ENCODE assay signal across 32 cellular contexts in genomic region chr1:201186212-201186611, GRCh38. TPM values are rescaled to one million over a fixed set of nuclear protein-coding genes. Genes with fewer than 3 reads are reported as not detected.
"Had no signal": no experiment of that assay in that cellular context is flagged by ENCODE, and none has a peak within 500 bp of the region (broad histone marks: within the 10 kb centered on the region; RNA-seq: fewer than 3 reads in every experiment).

No MANE protein-coding gene starts in this region.

- H3K4me1 Mint-ChIP-seq: activated CD4-positive, alpha-beta T cell treated with anti-CD3 and anti-CD28 coated beads, Interleukin-2, amount 10 ng/mL, durations not matched to agents 24 days and 14 days; activated naive CD4-positive, alpha-beta T cell treated with anti-CD3 and anti-CD28 coated beads, Interleukin-2, amount 10 ng/mL, durations not matched to agents 7 days and 5 days; activated naive CD8-positive, alpha-beta T cell treated with anti-CD3 and anti-CD28 coated beads, Interleukin-2, amount 10 ng/mL, durations not matched to agents 7 days and 5 days; immature natural killer cell; naive thymus-derived CD8-positive, alpha-beta T cell had no signal

- H3K36me3 ChIP-seq: ascending aorta, cardiac muscle cell, gastroesophageal sphincter, spleen, transverse colon had no signal

- H3K4me1 ChIP-seq: ascending aorta, gastroesophageal sphincter, spleen had no signal

- H3K27ac ChIP-seq: ascending aorta, cardiac muscle cell, coronary artery, dorsolateral prefrontal cortex, gastroesophageal sphincter, spleen, testis, transverse colon had no signal

- ATAC-seq: gastroesophageal sphincter; left colon; naive thymus-derived CD8-positive, alpha-beta T cell; right cardiac atrium; T-helper 17 cell had no signal

- H3K9me3 Mint-ChIP-seq: activated CD4-positive, alpha-beta memory T cell treated with anti-CD3 and anti-CD28 coated beads for 36 hours; activated CD4-positive, alpha-beta T cell treated with anti-CD3 and anti-CD28 coated beads, Interleukin-2, amount 10 ng/mL, durations not matched to agents 24 days and 14 days; activated naive CD4-positive, alpha-beta T cell treated with anti-CD3 and anti-CD28 coated beads, Interleukin-2, amount 10 ng/mL, durations not matched to agents 7 days and 5 days; activated naive CD8-positive, alpha-beta T cell treated with anti-CD3 and anti-CD28 coated beads, Interleukin-2, amount 10 ng/mL, durations not matched to agents 7 days and 5 days; activated T-helper 1 cell treated with anti-CD3 and anti-CD28 coated beads, Interleukin-12 subunit alpha, Interleukin-12 subunit beta, Interleukin-2, Interleukin-4 antibody, amounts not matched to agents 30 ng/mL and 10 ng/mL and 1 ng/mL, durations not matched to agents 14 hours and 24 hours and 36 hours; mesothelial cell of epicardium; naive thymus-derived CD8-positive, alpha-beta T cell had no signal

- H3K4me3 ChIP-seq: ascending aorta, cardiac muscle cell, coronary artery, dorsolateral prefrontal cortex, gastroesophageal sphincter, spleen, testis, transverse colon had no signal

- H3K36me3 Mint-ChIP-seq: activated CD4-positive, alpha-beta memory T cell treated with anti-CD3 and anti-CD28 coated beads for 36 hours; activated naive CD4-positive, alpha-beta T cell treated with anti-CD3 and anti-CD28 coated beads, Interleukin-2, amount 10 ng/mL, durations not matched to agents 7 days and 5 days; activated naive CD8-positive, alpha-beta T cell treated with anti-CD3 and anti-CD28 coated beads, Interleukin-2, amount 10 ng/mL, durations not matched to agents 7 days and 5 days; brain; immature natural killer cell; mesothelial cell of epicardium; naive thymus-derived CD8-positive, alpha-beta T cell had no signal

- H3K4me3 Mint-ChIP-seq: activated CD4-positive, alpha-beta memory T cell treated with anti-CD3 and anti-CD28 coated beads for 36 hours; activated CD4-positive, alpha-beta T cell treated with anti-CD3 and anti-CD28 coated beads, Interleukin-2, amount 10 ng/mL, durations not matched to agents 24 days and 14 days; activated naive CD4-positive, alpha-beta T cell treated with anti-CD3 and anti-CD28 coated beads, Interleukin-2, amount 10 ng/mL, durations not matched to agents 7 days and 5 days; activated naive CD8-positive, alpha-beta T cell treated with anti-CD3 and anti-CD28 coated beads, Interleukin-2, amount 10 ng/mL, durations not matched to agents 7 days and 5 days; activated T-helper 1 cell treated with anti-CD3 and anti-CD28 coated beads, Interleukin-12 subunit alpha, Interleukin-12 subunit beta, Interleukin-2, Interleukin-4 antibody, amounts not matched to agents 30 ng/mL and 10 ng/mL and 1 ng/mL, durations not matched to agents 14 hours and 24 hours and 36 hours; brain; immature natural killer cell; mesothelial cell of epicardium; naive thymus-derived CD8-positive, alpha-beta T cell; T-helper 17 cell had no signal

- H3K9me3 ChIP-seq: ascending aorta, gastroesophageal sphincter, spleen, testis, transverse colon had no signal

- DNase-seq: activated CD4-positive, alpha-beta memory T cell treated with anti-CD3 and anti-CD28 coated beads for 36 hours; activated CD4-positive, alpha-beta T cell treated with anti-CD3 and anti-CD28 coated beads, Interleukin-2, amount 10 ng/mL, durations not matched to agents 24 days and 14 days; activated CD4-positive, CD25-positive, alpha-beta regulatory T cell treated with anti-CD3 and anti-CD28 coated beads, Interleukin-2, amount 50 U/mL, for 72 hours; activated CD8-positive, alpha-beta memory T cell treated with anti-CD3 and anti-CD28 coated beads, Interleukin-2, amount 50 U/mL, for 4 hours; activated naive CD4-positive, alpha-beta T cell treated with anti-CD3 and anti-CD28 coated beads, Interleukin-2, amount 10 ng/mL, durations not matched to agents 7 days and 5 days; activated naive CD8-positive, alpha-beta T cell treated with anti-CD3 and anti-CD28 coated beads, Interleukin-2, amount 10 ng/mL, durations not matched to agents 7 days and 5 days; activated T-cell treated with anti-CD3 and anti-CD28 coated beads, Interleukin-2, amount 50 U/mL, for 1 hour; dorsolateral prefrontal cortex; effector memory CD4-positive, alpha-beta T cell; erythroblast; hypothalamus; immature natural killer cell; left colon; mammary epithelial cell; naive thymus-derived CD8-positive, alpha-beta T cell; stimulated activated CD4-positive, alpha-beta T cell treated with anti-CD3 and anti-CD28 coated beads, Interleukin-2, amount 100 ng/mL, for 48 hours; stimulated activated naive CD4-positive, alpha-beta T cell treated with Interleukin-2 at 50 U/mL for 16 hours; T-helper 17 cell; T1000; testis; transverse colon had no signal

- H3K27ac Mint-ChIP-seq: activated CD4-positive, alpha-beta memory T cell treated with anti-CD3 and anti-CD28 coated beads for 36 hours; activated CD4-positive, alpha-beta T cell treated with anti-CD3 and anti-CD28 coated beads, Interleukin-2, amount 10 ng/mL, durations not matched to agents 24 days and 14 days; activated naive CD4-positive, alpha-beta T cell treated with anti-CD3 and anti-CD28 coated beads, Interleukin-2, amount 10 ng/mL, durations not matched to agents 7 days and 5 days; activated naive CD8-positive, alpha-beta T cell treated with anti-CD3 and anti-CD28 coated beads, Interleukin-2, amount 10 ng/mL, durations not matched to agents 7 days and 5 days; activated T-helper 1 cell treated with anti-CD3 and anti-CD28 coated beads, Interleukin-12 subunit alpha, Interleukin-12 subunit beta, Interleukin-2, Interleukin-4 antibody, amounts not matched to agents 30 ng/mL and 10 ng/mL and 1 ng/mL, durations not matched to agents 14 hours and 24 hours and 36 hours; immature natural killer cell; mesothelial cell of epicardium; naive thymus-derived CD8-positive, alpha-beta T cell; T-helper 17 cell had no signal

- H3K27me3 ChIP-seq: ascending aorta, testis had no signal

RNA-seq across cellular contexts. Expression of gene IGFN1, which starts 4.4 kb away (rescaled TPM):
- polyA plus RNA-seq: cardiac muscle cell; immature natural killer cell; naive thymus-derived CD8-positive, alpha-beta T cell had no signal

RNA-seq across cellular contexts. Expression of gene ASCL5, which starts 59.2 kb away (rescaled TPM):
- polyA plus RNA-seq: cardiac muscle cell, liver, mammary epithelial cell, right cardiac atrium, urinary bladder had no signal
